In genomic region chr5:132238169-132238744, GRCh38 we compare ENCODE assay signal across 8 cellular contexts. TPM values are rescaled to one million over a fixed set of nuclear protein-coding genes. Genes with fewer than 3 reads are reported as not detected.
DNase-seq lines count a peak whose midpoint lies in the region; ATAC-seq and TF ChIP-seq lines count a peak whose summit lies in the region.

No MANE protein-coding gene starts in this region.

- peaks cover 6 to 7% of the 10 kb centered on the region in 2 donors for H3K27me3 Mint-ChIP-seq in effector memory CD8-positive, alpha-beta T cell
- H3K27me3 Mint-ChIP-seq in natural killer cell (ENCODE audit: low read depth in 2 of 2) = peaks cover 3 to 7% of the 10 kb centered on the region in 2 donors

- H3K4me1 Mint-ChIP-seq in effector memory CD8-positive, alpha-beta T cell (ENCODE audit: low read depth in 2 of 2) = no peaks in the 10 kb centered on the region
- H3K4me1 Mint-ChIP-seq in natural killer cell = no peaks in the 10 kb centered on the region

- H3K4me3 Mint-ChIP-seq in effector memory CD8-positive, alpha-beta T cell = no peak overlapping the region
- H3K4me3 Mint-ChIP-seq in natural killer cell = no peak overlapping the region

- DNase-seq in DMS79 treated with DMSO at 0.1 percent for 48 hours (lab: John Stamatoyannopoulos, UW) (peak; percentile 1), DMS79 (lab: John Stamatoyannopoulos, UW) (no peak), NCI-H69 (lab: John Stamatoyannopoulos, UW) (peak; percentile 62), natural killer cell (peak; percentile 63)
- DNase-seq in activated CD8-positive, alpha-beta memory T cell treated with anti-CD3 and anti-CD28 coated beads for 24 hours = peak; percentile 94
- peak; percentile 65 to 76 (median 70) for DNase-seq in effector memory CD8-positive, alpha-beta T cell
- peak; percentile 68 for DNase-seq in stimulated activated naive CD4-positive, alpha-beta T cell treated with Interleukin-2 at 50 U/mL for 16 hours (lab: John Stamatoyannopoulos, UW)

- intact Hi-C loops in natural killer cell (cut with micrococcal nuclease) = loop anchor here (1.0 kb wide), 1 partner anchor 263 kb away; no protein-coding TSS in a partner anchor

- peak; percentile 81 for TF ChIP-seq CTCF in natural killer cell (IDR thresholded peaks at IDR 0.05)

- no peaks in the 10 kb centered on the region for H3K36me3 Mint-ChIP-seq in effector memory CD8-positive, alpha-beta T cell (ENCODE audit: insufficient read depth)
- no peaks in the 10 kb centered on the region for H3K36me3 Mint-ChIP-seq in natural killer cell

- ATAC-seq in HG02885 (IDR thresholded peaks at IDR 0.05; ENCODE audit: poor library complexity, unreplicated experiment) (peak; percentile 77), natural killer cell (peak; percentile 67 to 90 (median 89))
- ATAC-seq in effector memory CD8-positive, alpha-beta T cell (replicated peaks) = peak; percentile 76

- no peak overlapping the region for H3K27ac Mint-ChIP-seq in effector memory CD8-positive, alpha-beta T cell
- H3K27ac Mint-ChIP-seq in natural killer cell = no peak overlapping the region

- H3K9me3 Mint-ChIP-seq in effector memory CD8-positive, alpha-beta T cell = no peaks in the 10 kb centered on the region
- H3K9me3 Mint-ChIP-seq in natural killer cell = no peaks in the 10 kb centered on the region

RNA-seq across cellular contexts. Expression of gene P4HA2, which starts 10.6 kb away (rescaled TPM):
- total RNA-seq in natural killer cell = under 1 TPM in 1 of 3 donors, not detected in 2; 0.20 TPM

RNA-seq across cellular contexts. Expression of gene PDLIM4, which starts 19.2 kb away (rescaled TPM):
- not detected for total RNA-seq in natural killer cell

RNA-seq across cellular contexts. Expression of gene SLC22A4, which starts 55.9 kb away (rescaled TPM):
- 1 to 10 TPM in 1 of 3 donors, under 1 TPM in 2; 0.14 to 2.3 (median 0.27) TPM for total RNA-seq in natural killer cell
